In the genomic region with DNA sequence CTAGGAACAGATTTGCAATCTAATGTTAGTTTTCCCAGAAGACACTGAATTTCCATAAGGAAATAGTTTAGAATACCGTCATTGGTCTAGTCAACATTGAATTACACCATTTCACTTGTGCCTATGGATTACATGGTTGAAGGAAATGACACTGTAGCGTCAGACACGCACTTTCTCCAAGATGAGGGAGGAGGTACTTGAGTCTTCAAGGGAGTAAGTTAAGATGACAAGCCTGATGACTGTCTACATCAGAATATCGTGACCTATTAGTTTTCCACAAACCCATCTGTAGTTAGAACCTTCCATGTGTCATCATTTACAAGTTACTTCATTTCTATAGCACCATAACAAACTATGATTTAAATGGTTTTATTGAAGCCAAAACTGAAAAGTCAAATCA, we compare ENCODE assay signal across 2 cellular contexts.
TF ChIP-seq lines count a peak whose summit lies in the region.

No MANE protein-coding gene starts in this region.

TF ChIP-seq in SK-N-SH, 30 proteins besides CTCF, POLR2A, EP300 and RAD21:
- TF ChIP-seq USF2 (IDR thresholded peaks at IDR 0.05; ENCODE audit: borderline replicate concordance, low read depth, low read length) (no peak), MEF2A (IDR thresholded peaks at IDR 0.05; ENCODE audit: borderline replicate concordance, low read depth) (no peak), ELF1 (IDR thresholded peaks at IDR 0.05) (no peak), MAX (IDR thresholded peaks at IDR 0.05; ENCODE audit: low read depth) (no peak), FOXM1 (IDR thresholded peaks at IDR 0.05; ENCODE audit: low read depth) (no peak), JUND (IDR thresholded peaks at IDR 0.05) (no peak), RXRA (IDR thresholded peaks at IDR 0.05; ENCODE audit: borderline replicate concordance, low read depth) (no peak), NRF1 (IDR thresholded peaks at IDR 0.05; ENCODE audit: low read depth, low read length) (no peak), CHD2 (IDR thresholded peaks at IDR 0.05; ENCODE audit: low read length, partially characterized antibody) (no peak), RFX5 (IDR thresholded peaks at IDR 0.05; ENCODE audit: low read length) (no peak), YY1 (IDR thresholded peaks at IDR 0.05; ENCODE audit: low read depth) (no peak), FOSL2 (IDR thresholded peaks at IDR 0.05; ENCODE audit: borderline replicate concordance, low read depth) (no peak)
- TF ChIP-seq, protein P1, sequence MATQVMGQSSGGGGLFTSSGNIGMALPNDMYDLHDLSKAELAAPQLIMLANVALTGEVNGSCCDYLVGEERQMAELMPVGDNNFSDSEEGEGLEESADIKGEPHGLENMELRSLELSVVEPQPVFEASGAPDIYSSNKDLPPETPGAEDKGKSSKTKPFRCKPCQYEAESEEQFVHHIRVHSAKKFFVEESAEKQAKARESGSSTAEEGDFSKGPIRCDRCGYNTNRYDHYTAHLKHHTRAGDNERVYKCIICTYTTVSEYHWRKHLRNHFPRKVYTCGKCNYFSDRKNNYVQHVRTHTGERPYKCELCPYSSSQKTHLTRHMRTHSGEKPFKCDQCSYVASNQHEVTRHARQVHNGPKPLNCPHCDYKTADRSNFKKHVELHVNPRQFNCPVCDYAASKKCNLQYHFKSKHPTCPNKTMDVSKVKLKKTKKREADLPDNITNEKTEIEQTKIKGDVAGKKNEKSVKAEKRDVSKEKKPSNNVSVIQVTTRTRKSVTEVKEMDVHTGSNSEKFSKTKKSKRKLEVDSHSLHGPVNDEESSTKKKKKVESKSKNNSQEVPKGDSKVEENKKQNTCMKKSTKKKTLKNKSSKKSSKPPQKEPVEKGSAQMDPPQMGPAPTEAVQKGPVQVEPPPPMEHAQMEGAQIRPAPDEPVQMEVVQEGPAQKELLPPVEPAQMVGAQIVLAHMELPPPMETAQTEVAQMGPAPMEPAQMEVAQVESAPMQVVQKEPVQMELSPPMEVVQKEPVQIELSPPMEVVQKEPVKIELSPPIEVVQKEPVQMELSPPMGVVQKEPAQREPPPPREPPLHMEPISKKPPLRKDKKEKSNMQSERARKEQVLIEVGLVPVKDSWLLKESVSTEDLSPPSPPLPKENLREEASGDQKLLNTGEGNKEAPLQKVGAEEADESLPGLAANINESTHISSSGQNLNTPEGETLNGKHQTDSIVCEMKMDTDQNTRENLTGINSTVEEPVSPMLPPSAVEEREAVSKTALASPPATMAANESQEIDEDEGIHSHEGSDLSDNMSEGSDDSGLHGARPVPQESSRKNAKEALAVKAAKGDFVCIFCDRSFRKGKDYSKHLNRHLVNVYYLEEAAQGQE (IDR thresholded peaks at IDR 0.05; ENCODE audit: low read depth, low read length) = no peak
TF ChIP-seq in SK-N-SH: peak in this region for 0.

TF ChIP-seq in SK-N-SH treated with all-trans-retinoic acid at 6 μM for 48 hours, 23 proteins besides CTCF, POLR2A, EP300 and RAD21 (continued from another document):
- no peak for TF ChIP-seq PATZ1 (CRISPR knock-in tag; IDR thresholded peaks at IDR 0.05; ENCODE audit: borderline replicate concordance)
- TF ChIP-seq ZNF565 (CRISPR knock-in tag; conservative IDR thresholded peaks at IDR 0.05; ENCODE audit: low read depth) = no peak
- TF ChIP-seq ZC3H10 (CRISPR knock-in tag; IDR thresholded peaks at IDR 0.05) = no peak
- no peak for TF ChIP-seq OSR1 (CRISPR knock-in tag; IDR thresholded peaks at IDR 0.05)
- TF ChIP-seq BACH2 (CRISPR knock-in tag; IDR thresholded peaks at IDR 0.05; ENCODE audit: borderline replicate concordance) = no peak
- TF ChIP-seq PPARA (CRISPR knock-in tag; IDR thresholded peaks at IDR 0.05; ENCODE audit: borderline replicate concordance) = no peak
- TF ChIP-seq, protein P2, sequence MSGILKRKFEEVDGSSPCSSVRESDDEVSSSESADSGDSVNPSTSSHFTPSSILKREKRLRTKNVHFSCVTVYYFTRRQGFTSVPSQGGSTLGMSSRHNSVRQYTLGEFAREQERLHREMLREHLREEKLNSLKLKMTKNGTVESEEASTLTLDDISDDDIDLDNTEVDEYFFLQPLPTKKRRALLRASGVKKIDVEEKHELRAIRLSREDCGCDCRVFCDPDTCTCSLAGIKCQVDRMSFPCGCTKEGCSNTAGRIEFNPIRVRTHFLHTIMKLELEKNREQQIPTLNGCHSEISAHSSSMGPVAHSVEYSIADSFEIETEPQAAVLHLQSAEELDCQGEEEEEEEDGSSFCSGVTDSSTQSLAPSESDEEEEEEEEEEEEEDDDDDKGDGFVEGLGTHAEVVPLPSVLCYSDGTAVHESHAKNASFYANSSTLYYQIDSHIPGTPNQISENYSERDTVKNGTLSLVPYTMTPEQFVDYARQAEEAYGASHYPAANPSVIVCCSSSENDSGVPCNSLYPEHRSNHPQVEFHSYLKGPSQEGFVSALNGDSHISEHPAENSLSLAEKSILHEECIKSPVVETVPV (CRISPR knock-in tag; IDR thresholded peaks at IDR 0.05) = no peak
- no peak for TF ChIP-seq TSHZ2 (CRISPR knock-in tag; IDR thresholded peaks at IDR 0.05)
- TF ChIP-seq, protein P3, sequence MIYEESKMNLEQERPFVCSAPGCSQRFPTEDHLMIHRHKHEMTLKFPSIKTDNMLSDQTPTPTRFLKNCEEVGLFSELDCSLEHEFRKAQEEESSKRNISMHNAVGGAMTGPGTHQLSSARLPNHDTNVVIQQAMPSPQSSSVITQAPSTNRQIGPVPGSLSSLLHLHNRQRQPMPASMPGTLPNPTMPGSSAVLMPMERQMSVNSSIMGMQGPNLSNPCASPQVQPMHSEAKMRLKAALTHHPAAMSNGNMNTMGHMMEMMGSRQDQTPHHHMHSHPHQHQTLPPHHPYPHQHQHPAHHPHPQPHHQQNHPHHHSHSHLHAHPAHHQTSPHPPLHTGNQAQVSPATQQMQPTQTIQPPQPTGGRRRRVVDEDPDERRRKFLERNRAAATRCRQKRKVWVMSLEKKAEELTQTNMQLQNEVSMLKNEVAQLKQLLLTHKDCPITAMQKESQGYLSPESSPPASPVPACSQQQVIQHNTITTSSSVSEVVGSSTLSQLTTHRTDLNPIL (CRISPR knock-in tag; IDR thresholded peaks at IDR 0.05; ENCODE audit: low read depth) = no peak
- TF ChIP-seq ZFP30 (CRISPR knock-in tag; IDR thresholded peaks at IDR 0.05) = no peak
- no peak for TF ChIP-seq RARB (CRISPR knock-in tag; IDR thresholded peaks at IDR 0.05)
- TF ChIP-seq ZNF70 (CRISPR knock-in tag; IDR thresholded peaks at IDR 0.05) = no peak
